12 cellular contexts compared by ENCODE assay signal in genomic region chr4:15451181-15451865, GRCh38. TPM values are rescaled to one million over a fixed set of nuclear protein-coding genes. Genes with fewer than 3 reads are reported as not detected.
DNase-seq lines count a peak whose midpoint lies in the region; ATAC-seq and TF ChIP-seq lines count a peak whose summit lies in the region.
"Had no signal": no experiment of that assay in that cellular context is flagged by ENCODE, and none has a peak within 500 bp of the region (broad histone marks: within the 10 kb centered on the region; RNA-seq: fewer than 3 reads in every experiment).

No MANE protein-coding gene starts in this region.

- DNase-seq in A673 (ENCODE audit: low spot score) (peak; percentile 55), NB4 (ENCODE audit: low read depth) (peak; percentile 73), choroid plexus epithelial cell (ENCODE audit: low read depth) (peak; percentile 73), NCI-H1092 treated with DMSO at 0.1 percent for 48 hours (lab: John Stamatoyannopoulos, UW) (no peak), BE2C (no peak)
- no peak for DNase-seq in stimulated activated CD8-positive, alpha-beta memory T cell treated with anti-CD3 and anti-CD28 coated beads, Interleukin-4, amount 100 ng/mL, for 48 hours
- DNase-seq: activated naive CD4-positive, alpha-beta T cell treated with anti-CD3 and anti-CD28 coated beads, Interleukin-2, amount 10 ng/mL, durations not matched to agents 7 days and 5 days; glutamatergic neuron; GOT3 had no signal

- ATAC-seq in HG02840 (IDR thresholded peaks at IDR 0.05; ENCODE audit: low FRiP score, unreplicated experiment): no peak

- H3K27ac ChIP-seq in A673 (ENCODE audit: low read depth, low read length, poor library complexity, severe bottlenecking) (peak overlapping the region; percentile 12), mesodermal cell (ENCODE audit: low read depth, low read length, severe bottlenecking) (peak overlapping the region; percentile 97)
- H3K27ac ChIP-seq: VCaP had no signal

- intact Hi-C loops in A673 (cut with micrococcal nuclease; ENCODE audit: unreplicated experiment): loop anchor here (10.0 kb wide), 1 partner anchor 1797 kb away; no protein-coding TSS in a partner anchor

- WGBS in mesodermal cell (ENCODE audit: insufficient coverage in 2 of 2), 2 experiments: 100% methylated on average over 1 of the region's 1 CpG; no CpG with 5 or more reads in 1 of the 2 experiments

- H3K27me3 ChIP-seq in A673 (replicated peaks; ENCODE audit: insufficient read depth, low read depth, low read length, poor library complexity) (no peaks in the 10 kb centered on the region), BE2C (no peaks in the 10 kb centered on the region)

- POLR2A ChIA-PET in A673 (lab: Charles Lee; ENCODE audit: low non-redundant PET): no interaction called here

- CTCF ChIA-PET in A673 (lab: Charles Lee): no interaction called here

- H3K4me1 ChIP-seq in A673 (ENCODE audit: insufficient read depth, low read length, poor library complexity, severe bottlenecking): peaks cover 32% of the 10 kb centered on the region
- H3K4me1 ChIP-seq in mesodermal cell (ENCODE audit: control insufficient read depth, insufficient read depth, low read length, poor library complexity, severe bottlenecking): peaks cover 27% of the 10 kb centered on the region
- no peaks in the 10 kb centered on the region for H3K4me1 ChIP-seq in BE2C

- no TSS peak for BruUV-seq in A673 (replicated peaks; lab: Mats Ljungman, UMichigan)

- H3K9me3 ChIP-seq in A673 (ENCODE audit: low read depth, low read length, poor library complexity, severe bottlenecking) (no peaks in the 10 kb centered on the region), mesodermal cell (ENCODE audit: control insufficient read depth, low read length) (no peaks in the 10 kb centered on the region), BE2C (no peaks in the 10 kb centered on the region)

- no peak overlapping the region for H3K4me3 ChIP-seq in A673 (ENCODE audit: low read depth, low read length, poor library complexity, severe bottlenecking)
- H3K4me3 ChIP-seq in NB4 (ENCODE audit: low read depth, low read length): no peak overlapping the region
- H3K4me3 ChIP-seq in choroid plexus epithelial cell (ENCODE audit: low read depth, low read length): no peak overlapping the region
- H3K4me3 ChIP-seq in mesodermal cell (ENCODE audit: extremely low read depth, insufficient read depth, low read length, poor library complexity, severe bottlenecking): no peak overlapping the region
- H3K4me3 ChIP-seq in BE2C (ENCODE audit: low read depth, low read length): no peak overlapping the region

- H3K36me3 ChIP-seq in A673 (ENCODE audit: insufficient read depth, low read length, poor library complexity, severe bottlenecking) (no peaks in the 10 kb centered on the region), mesodermal cell (ENCODE audit: control insufficient read depth, insufficient read depth, low read length) (no peaks in the 10 kb centered on the region), BE2C (no peaks in the 10 kb centered on the region)

- TF ChIP-seq CTCF in A673 (conservative IDR thresholded peaks at IDR 0.05; ENCODE audit: low read depth, low read length) (no peak), NB4 (IDR thresholded peaks at IDR 0.05; ENCODE audit: low read depth, low read length) (no peak), choroid plexus epithelial cell (conservative IDR thresholded peaks at IDR 0.05; ENCODE audit: low read depth, low read length) (no peak), BE2C (IDR thresholded peaks at IDR 0.05; ENCODE audit: low read depth, low read length) (no peak)

- TF ChIP-seq POLR2A in NB4 (IDR thresholded peaks at IDR 0.05; ENCODE audit: extremely low read depth, insufficient read length): no peak

RNA-seq across cellular contexts. Expression of gene CC2D2A, which starts 18.4 kb away (rescaled TPM):
- 25.2 and 29.7 TPM in 2 replicates for total RNA-seq in A673 (2021)
- polyA plus RNA-seq in mesodermal cell (2013, experiment 1 of 2): 19.9 TPM
- polyA plus RNA-seq in mesodermal cell (2013, experiment 2 of 2): 26.9 TPM
- polyA plus RNA-seq in BE2C (2012; ENCODE audit: insufficient read depth, insufficient read length, low read depth): 11.5 TPM

RNA-seq across cellular contexts. Expression of gene C1QTNF7, which starts 23.5 kb away (rescaled TPM):
- 0.21 TPM in 1 of 2 replicates, not detected in the other for total RNA-seq in A673 (2021)
- not detected for polyA plus RNA-seq in mesodermal cell (2013, experiment 1 of 2)
- 0.20 TPM for polyA plus RNA-seq in mesodermal cell (2013, experiment 2 of 2)
- not detected for polyA plus RNA-seq in BE2C (2012; ENCODE audit: insufficient read depth, insufficient read length, low read depth)

Comparison
In these comparisons a context has a peak if more than half of its experiments do, and no peak if none do; other contexts are left out.
1. DNase-seq: peak in A673 (single experiment), NB4 (single experiment) and choroid plexus epithelial cell (single experiment); none in stimulated activated CD8-positive, alpha-beta memory T cell treated with anti-CD3 and anti-CD28 coated beads, Interleukin-4, amount 100 ng/mL, for 48 hours (single experiment), NCI-H1092 treated with DMSO at 0.1 percent for 48 hours (single experiment) and BE2C (single experiment).